8 cellular contexts compared by ENCODE assay signal in genomic region chr1:150579110-150579954, GRCh38. TPM values are rescaled to one million over a fixed set of nuclear protein-coding genes. Genes with fewer than 3 reads are reported as not detected.
DNase-seq lines count a peak whose midpoint lies in the region; ATAC-seq and TF ChIP-seq lines count a peak whose summit lies in the region.

MCL1 (minus strand) TSS chr1:150579610; CDS start chr1:150579530, 80 bp downstream.

- no peaks in the 10 kb centered on the region for H3K9me3 Mint-ChIP-seq in activated T-helper 17 cell treated with anti-CD3 and anti-CD28 coated beads, Interleukin-2, amount 50 U/mL, for 72 hours
- peaks cover 0 to 4% (median 0%) of the 10 kb centered on the region in 9 donors for H3K9me3 Mint-ChIP-seq in naive thymus-derived CD8-positive, alpha-beta T cell
- H3K9me3 Mint-ChIP-seq in stimulated activated naive B cell treated with anti-CD40 and anti-IgM and Interleukin-4, amounts not matched to agents 10 μg/mL and 1 μg/mL and 100 μg/mL, for 72 hours, result no peaks in the 10 kb centered on the region

- no peaks in the 10 kb centered on the region for H3K27me3 Mint-ChIP-seq in activated T-helper 17 cell treated with anti-CD3 and anti-CD28 coated beads, Interleukin-2, amount 50 U/mL, for 72 hours
- no peaks in the 10 kb centered on the region for H3K27me3 Mint-ChIP-seq in naive thymus-derived CD8-positive, alpha-beta T cell
- H3K27me3 Mint-ChIP-seq in stimulated activated naive B cell treated with anti-CD40 and anti-IgM and Interleukin-4, amounts not matched to agents 10 μg/mL and 1 μg/mL and 100 μg/mL, for 72 hours, result no peaks in the 10 kb centered on the region

- H3K9me2 ChIP-seq in DOHH2 (replicated peaks; ENCODE audit: control insufficient read depth, low read length), result no peaks in the 10 kb centered on the region
- no peaks in the 10 kb centered on the region for H3K9me2 ChIP-seq in GM23248 (ENCODE audit: insufficient read depth)

- H3K4me2 ChIP-seq in DOHH2 (ENCODE audit: low read length) (peak within 1 kb of the TSS; percentile 99), GM23248 (ENCODE audit: unreplicated experiment) (peak within 1 kb of the TSS; percentile 98), fibroblast of lung (ENCODE audit: extremely low read depth, insufficient read depth, low read length) (peak within 1 kb of the TSS; percentile 93)

- peak within 1 kb of the TSS; percentile 98 for H3K4me3 Mint-ChIP-seq in activated T-helper 17 cell treated with anti-CD3 and anti-CD28 coated beads, Interleukin-2, amount 50 U/mL, for 72 hours
- peak within 1 kb of the TSS; percentile 94 to 99 (median 97) for H3K4me3 Mint-ChIP-seq in naive thymus-derived CD8-positive, alpha-beta T cell
- peak within 1 kb of the TSS; percentile 90 to 95 for H3K4me3 Mint-ChIP-seq in stimulated activated naive B cell treated with anti-CD40 and anti-IgM and Interleukin-4, amounts not matched to agents 10 μg/mL and 1 μg/mL and 100 μg/mL, for 72 hours

- H3K4me1 Mint-ChIP-seq in activated T-helper 17 cell treated with anti-CD3 and anti-CD28 coated beads, Interleukin-2, amount 50 U/mL, for 72 hours, result peaks cover 7% of the 10 kb centered on the region
- H3K4me1 Mint-ChIP-seq in naive thymus-derived CD8-positive, alpha-beta T cell, result peaks cover 23 to 40% (median 35%) of the 10 kb centered on the region in 4 donors
- H3K4me1 Mint-ChIP-seq in stimulated activated naive B cell treated with anti-CD40 and anti-IgM and Interleukin-4, amounts not matched to agents 10 μg/mL and 1 μg/mL and 100 μg/mL, for 72 hours, result peaks cover 14 to 32% of the 10 kb centered on the region in 2 donors

- H3K36me3 ChIP-seq in DOHH2 (ENCODE audit: control insufficient read depth, low read length) (peaks cover 53% of the 10 kb centered on the region), GM23248 (ENCODE audit: low read depth) (peaks cover 40% of the 10 kb centered on the region), fibroblast of lung (ENCODE audit: control insufficient read depth, insufficient read depth, low read length) (peaks cover 19% of the 10 kb centered on the region)

- peaks cover 60% of the 10 kb centered on the region for H3K79me2 ChIP-seq in DOHH2 (ENCODE audit: control insufficient read depth, low read length)
- H3K79me2 ChIP-seq in GM23248 (ENCODE audit: insufficient read depth), result peaks cover 74% of the 10 kb centered on the region
- peaks cover 56% of the 10 kb centered on the region for H3K79me2 ChIP-seq in fibroblast of lung (ENCODE audit: control insufficient read depth, insufficient read depth, low read length)

- DNase-seq in GM23248 (peak; percentile 98), LHCN-M2 (ENCODE audit: low read depth) (peak; percentile 97), RWPE1 (ENCODE audit: low spot score) (peak; percentile 90), fibroblast of lung (ENCODE audit: low read depth in 2 of 2) (peak; percentile 95 to 97)
- DNase-seq in naive thymus-derived CD8-positive, alpha-beta T cell, result peak; percentile 73 to 94 (median 86)
- peak; percentile 90 for DNase-seq in stimulated activated naive B cell treated with anti-CD40 and anti-IgM and Interleukin-4, amounts not matched to agents 10 μg/mL and 1 μg/mL and 100 μg/mL, for 72 hours

- POLR2A ChIA-PET in RWPE1 (lab: Yijun Ruan, JAX; ENCODE audit: low non-redundant PET), result interaction anchor here (0.6 to 2.4 kb wide), 12 partner anchors 8 to 376 kb away, joined by 3 to 16 read pairs (median 3); partner anchors contain the start of gene ENSA
- POLR2A ChIA-PET in naive thymus-derived CD8-positive, alpha-beta T cell (lab: Charles Lee), result interaction anchor here (0.5 to 16.4 kb wide), 27 partner anchors 10 to 702 kb away, joined by 3 to 1195 read pairs (median 4); partner anchors contain the start of genes ANP32E, APH1A, ENSA and FALEC

- H3K27me3 ChIP-seq in DOHH2 (ENCODE audit: control insufficient read depth, low read length) (no peaks in the 10 kb centered on the region), GM23248 (replicated peaks; ENCODE audit: insufficient read depth) (no peaks in the 10 kb centered on the region), fibroblast of lung (ENCODE audit: control insufficient read depth, insufficient read depth, low read length) (no peaks in the 10 kb centered on the region)

- 1% methylated on average over 49 to 76 of the region's 94 CpGs for WGBS in GM23248 (ENCODE audit: low coverage in 1 of 2, low lambda C conversion rate in 2 of 2, missing lambda C conversion rate in 2 of 2), 2 experiments

- H3F3A ChIP-seq in DOHH2 (ENCODE audit: control insufficient read depth, insufficient read depth) (peaks cover 4% of the 10 kb centered on the region), GM23248 (ENCODE audit: insufficient read depth) (peaks cover 58% of the 10 kb centered on the region)

- in situ Hi-C loops in GM23248 (cut with MboI), result no loop called here

- ATAC-seq in activated T-helper 17 cell treated with anti-CD3 and anti-CD28 coated beads, Interleukin-2, amount 50 U/mL, for 72 hours (replicated peaks), result peak; percentile 89
- ATAC-seq in naive thymus-derived CD8-positive, alpha-beta T cell, result peak; percentile 71 to 75
- peak; percentile 89 to 91 for ATAC-seq in stimulated activated naive B cell treated with anti-CD40 and anti-IgM and Interleukin-4, amounts not matched to agents 10 μg/mL and 1 μg/mL and 100 μg/mL, for 72 hours (replicated peaks)

- CTCF ChIA-PET in RWPE1 (lab: Yijun Ruan, JAX), result interaction anchor here (0.6 to 1.1 kb wide), 5 partner anchors 24 to 248 kb away, joined by 3 to 5 read pairs (median 3); partner anchors contain the start of gene FALEC

- H3K27ac Mint-ChIP-seq in activated T-helper 17 cell treated with anti-CD3 and anti-CD28 coated beads, Interleukin-2, amount 50 U/mL, for 72 hours, result peak within 1 kb of the TSS; percentile 98
- peak within 1 kb of the TSS; percentile 95 to 99 (median 98) for H3K27ac Mint-ChIP-seq in naive thymus-derived CD8-positive, alpha-beta T cell
- peak within 1 kb of the TSS; percentile 98 for H3K27ac Mint-ChIP-seq in stimulated activated naive B cell treated with anti-CD40 and anti-IgM and Interleukin-4, amounts not matched to agents 10 μg/mL and 1 μg/mL and 100 μg/mL, for 72 hours

- H4K20me1 ChIP-seq in DOHH2 (ENCODE audit: control insufficient read depth, insufficient read depth, low read depth, low read length) (peaks cover 45% of the 10 kb centered on the region), GM23248 (ENCODE audit: insufficient read depth) (peaks cover 32% of the 10 kb centered on the region; the same call in 1 of the 2 replicates), fibroblast of lung (ENCODE audit: control insufficient read depth, extremely low read depth, insufficient read depth, low read length) (peaks cover 21% of the 10 kb centered on the region)

- H3K4me3 ChIP-seq in DOHH2 (ENCODE audit: low read length) (peak within 1 kb of the TSS; percentile 87), GM23248 (peak within 1 kb of the TSS; percentile 98), fibroblast of lung (replicated peaks in 1 of 4; ENCODE audit: control extremely low read depth in 1 of 4, insufficient read depth in 1 of 4, low read depth in 3 of 4, low read length in 4 of 4) (peak within 1 kb of the TSS; percentile 90 to 100 (median 94))

- no peak for TF ChIP-seq CTCF in DOHH2 (IDR thresholded peaks at IDR 0.05; ENCODE audit: low read depth, low read length, poor library complexity, severe bottlenecking)
- TF ChIP-seq CTCF in RWPE1 (conservative IDR thresholded peaks at IDR 0.05; ENCODE audit: low read depth), result no peak
- no peak for TF ChIP-seq CTCF in fibroblast of lung (conservative IDR thresholded peaks at IDR 0.05 in 1 of 2, IDR thresholded peaks at IDR 0.05 in 1 of 2; ENCODE audit: low read depth in 1 of 2, low read length in 2 of 2)

- peaks cover 53% of the 10 kb centered on the region for H3K36me3 Mint-ChIP-seq in activated T-helper 17 cell treated with anti-CD3 and anti-CD28 coated beads, Interleukin-2, amount 50 U/mL, for 72 hours (ENCODE audit: low read depth)
- H3K36me3 Mint-ChIP-seq in naive thymus-derived CD8-positive, alpha-beta T cell, result peaks cover 35 to 51% (median 50%) of the 10 kb centered on the region in 3 donors
- H3K36me3 Mint-ChIP-seq in stimulated activated naive B cell treated with anti-CD40 and anti-IgM and Interleukin-4, amounts not matched to agents 10 μg/mL and 1 μg/mL and 100 μg/mL, for 72 hours, result peaks cover 47 to 55% of the 10 kb centered on the region in 2 donors

- H3K9ac ChIP-seq in GM23248 (peak within 1 kb of the TSS; percentile 99), fibroblast of lung (ENCODE audit: insufficient read depth, low read length) (peak within 1 kb of the TSS; percentile 100)

- H3K4me1 ChIP-seq in DOHH2 (ENCODE audit: control insufficient read depth, low read length), result peaks cover 51% of the 10 kb centered on the region
- H3K4me1 ChIP-seq in GM23248 (ENCODE audit: insufficient read depth), result peaks cover 29% of the 10 kb centered on the region
- peaks cover 6% of the 10 kb centered on the region for H3K4me1 ChIP-seq in fibroblast of lung (ENCODE audit: control insufficient read depth, extremely low read depth, insufficient read depth, low read length)

- peak within 1 kb of the TSS; percentile 79 for H3K27ac ChIP-seq in DOHH2 (ENCODE audit: low read depth, low read length)
- H3K27ac ChIP-seq in GM23248, result peak within 1 kb of the TSS; percentile 100
- peak within 1 kb of the TSS; percentile 98 for H3K27ac ChIP-seq in RWPE1
- peak within 1 kb of the TSS; percentile 100 for H3K27ac ChIP-seq in fibroblast of lung (ENCODE audit: insufficient read depth, low read length)

- no peaks in the 10 kb centered on the region for H3K9me3 ChIP-seq in DOHH2 (ENCODE audit: control insufficient read depth, insufficient read depth, low read length)
- H3K9me3 ChIP-seq in GM23248 (ENCODE audit: low read depth), result no peaks in the 10 kb centered on the region
- H3K9me3 ChIP-seq in fibroblast of lung (ENCODE audit: control insufficient read depth, insufficient read depth, low read depth, low read length), result no peaks in the 10 kb centered on the region

- peak within 1 kb of the TSS; percentile 40 for H2AFZ ChIP-seq in GM23248
- H2AFZ ChIP-seq in fibroblast of lung (ENCODE audit: low read length), result peak within 1 kb of the TSS; percentile 43

RNA-seq across cellular contexts. Expression of gene MCL1, which starts in this region (rescaled TPM):
- 307 and 310 TPM in 2 replicates for total RNA-seq in GM23248 (2014; rRNA removed; shearing (Covaris generic))
- polyA plus RNA-seq in GM23248 (2016; fragmentation: Nextera tagmentation; extraction: Ambion mirVana), result 79.0 and 84.7 TPM in 2 replicates
- total RNA-seq in LHCN-M2 (2014; rRNA removed), result 287 TPM in 2 replicates
- 66.7 TPM for polyA plus RNA-seq in LHCN-M2 (2012)
- total RNA-seq in activated T-helper 17 cell treated with anti-CD3 and anti-CD28 coated beads, Interleukin-2, amount 50 U/mL, for 72 hours, result 100 to 1,000 TPM; 235 to 351 TPM
- 232 and 233 TPM in 2 replicates for total RNA-seq in fibroblast of lung
- polyA plus RNA-seq in fibroblast of lung, result 108 and 136 TPM in 2 replicates
- 105 and 138 TPM in 2 replicates for polyA plus RNA-seq in fibroblast of lung (2012)
- polyA minus RNA-seq in fibroblast of lung (ENCODE audit: low replicate concordance), result 24.4 and 91.5 TPM in 2 replicates
- total RNA-seq in naive thymus-derived CD8-positive, alpha-beta T cell, result 100 to 1,000 TPM; 291 TPM
- polyA plus RNA-seq in naive thymus-derived CD8-positive, alpha-beta T cell, result 100 to 1,000 TPM; 125 to 170 (median 146) TPM

Comparison
In these comparisons a context has a peak if more than half of its experiments do, and no peak if none do; other contexts are left out.
1. Peak in every context shown above with its lines: DNase-seq, ATAC-seq, H3K4me3 ChIP-seq and H3K27ac ChIP-seq.